1 cellular context compared by ENCODE assay signal in the genomic region with DNA sequence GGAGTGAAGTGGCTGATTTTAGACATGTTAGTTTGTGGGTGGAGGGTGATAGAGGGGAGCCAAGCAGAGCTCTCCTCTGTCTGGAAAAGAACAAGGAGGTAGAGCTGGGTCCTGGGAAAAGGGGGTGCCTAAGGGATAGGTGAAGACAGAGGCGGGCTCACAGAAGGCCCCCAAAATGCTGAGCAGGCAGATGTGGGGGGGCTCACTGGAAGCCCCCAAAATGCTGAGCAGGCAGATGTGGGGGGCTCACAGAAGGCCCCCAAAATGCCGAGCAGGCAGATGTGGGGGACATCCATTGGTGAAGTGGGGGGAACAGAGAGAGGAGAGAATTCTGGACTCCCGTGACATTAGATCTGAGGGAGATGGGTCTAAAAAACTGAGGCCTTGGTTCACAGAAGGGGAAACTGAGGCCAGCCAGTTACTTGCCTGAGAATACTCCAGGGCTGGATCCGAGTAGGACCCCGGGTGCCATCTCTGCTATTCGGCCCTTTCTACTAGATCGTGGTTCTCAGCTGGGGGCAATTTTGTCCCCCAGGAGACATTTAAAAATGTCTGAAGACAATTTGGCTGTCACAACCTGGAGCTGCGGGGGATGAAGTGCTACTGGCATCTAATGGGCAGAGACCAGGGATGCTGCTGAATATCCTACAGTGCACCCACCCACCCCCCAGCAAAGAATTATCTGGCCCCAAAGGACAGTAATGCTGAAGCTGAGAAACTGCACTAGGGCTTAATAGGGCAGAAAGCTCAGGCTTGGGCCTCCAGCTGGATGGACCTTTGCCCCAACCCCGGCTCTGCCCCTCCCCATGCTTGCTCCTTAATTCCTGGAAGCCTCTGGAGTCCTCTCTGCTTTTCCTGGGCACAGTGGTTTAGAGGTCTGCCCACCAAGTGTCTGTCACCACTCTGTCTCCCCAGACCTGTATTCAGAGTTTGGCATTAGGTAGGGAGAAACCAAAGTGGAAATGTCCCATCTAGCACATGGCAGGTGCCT.
TF ChIP-seq lines count a peak whose summit lies in the region.

No MANE protein-coding gene starts in this region.

TF ChIP-seq in HepG2, 621 proteins besides CTCF, POLR2A, EP300 and RAD21 (continued from another document):
- TF ChIP-seq, protein P1, sequence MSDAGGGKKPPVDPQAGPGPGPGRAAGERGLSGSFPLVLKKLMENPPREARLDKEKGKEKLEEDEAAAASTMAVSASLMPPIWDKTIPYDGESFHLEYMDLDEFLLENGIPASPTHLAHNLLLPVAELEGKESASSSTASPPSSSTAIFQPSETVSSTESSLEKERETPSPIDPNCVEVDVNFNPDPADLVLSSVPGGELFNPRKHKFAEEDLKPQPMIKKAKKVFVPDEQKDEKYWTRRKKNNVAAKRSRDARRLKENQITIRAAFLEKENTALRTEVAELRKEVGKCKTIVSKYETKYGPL (CRISPR knock-in tag; IDR thresholded peaks at IDR 0.05): no peak
- TF ChIP-seq HNRNPL (IDR thresholded peaks at IDR 0.05; ENCODE audit: low read depth, low read length): no peak
- TF ChIP-seq FOXJ3 (CRISPR knock-in tag; IDR thresholded peaks at IDR 0.05; ENCODE audit: borderline replicate concordance): no peak
- TF ChIP-seq KMT2A (CRISPR knock-in tag; IDR thresholded peaks at IDR 0.05): no peak
- TF ChIP-seq, protein P2, sequence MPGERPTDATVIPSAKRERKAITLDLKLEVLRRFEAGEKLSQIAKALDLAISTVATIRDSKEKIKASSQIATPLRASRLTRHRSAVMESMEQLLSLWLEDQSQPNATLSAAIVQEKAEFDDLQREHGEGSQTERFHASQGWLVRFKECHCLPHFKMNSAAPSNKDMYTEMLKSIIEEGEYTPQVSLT (CRISPR knock-in tag; IDR thresholded peaks at IDR 0.05; ENCODE audit: borderline replicate concordance, low read depth): no peak
- TF ChIP-seq ZNF441 (CRISPR knock-in tag; IDR thresholded peaks at IDR 0.05; ENCODE audit: borderline replicate concordance): no peak
- TF ChIP-seq ZNF839 (CRISPR knock-in tag; IDR thresholded peaks at IDR 0.05; ENCODE audit: borderline replicate concordance): no peak
- no peak for TF ChIP-seq TAF1 (CRISPR knock-in tag; IDR thresholded peaks at IDR 0.05)
- TF ChIP-seq ZNF230 (CRISPR knock-in tag; IDR thresholded peaks at IDR 0.05): no peak
- no peak for TF ChIP-seq SMC3 (IDR thresholded peaks at IDR 0.05; ENCODE audit: low read length)
- no peak for TF ChIP-seq CENPX (CRISPR knock-in tag; IDR thresholded peaks at IDR 0.05)
- no peak for TF ChIP-seq ZNF30 (CRISPR knock-in tag; IDR thresholded peaks at IDR 0.05)
- no peak for TF ChIP-seq ZNF703 (CRISPR knock-in tag; IDR thresholded peaks at IDR 0.05; ENCODE audit: borderline replicate concordance)
- no peak for TF ChIP-seq KDM5B (CRISPR knock-in tag; IDR thresholded peaks at IDR 0.05; ENCODE audit: borderline replicate concordance)
- TF ChIP-seq MXD4 (CRISPR knock-in tag; IDR thresholded peaks at IDR 0.05): no peak
- TF ChIP-seq, protein P3, sequence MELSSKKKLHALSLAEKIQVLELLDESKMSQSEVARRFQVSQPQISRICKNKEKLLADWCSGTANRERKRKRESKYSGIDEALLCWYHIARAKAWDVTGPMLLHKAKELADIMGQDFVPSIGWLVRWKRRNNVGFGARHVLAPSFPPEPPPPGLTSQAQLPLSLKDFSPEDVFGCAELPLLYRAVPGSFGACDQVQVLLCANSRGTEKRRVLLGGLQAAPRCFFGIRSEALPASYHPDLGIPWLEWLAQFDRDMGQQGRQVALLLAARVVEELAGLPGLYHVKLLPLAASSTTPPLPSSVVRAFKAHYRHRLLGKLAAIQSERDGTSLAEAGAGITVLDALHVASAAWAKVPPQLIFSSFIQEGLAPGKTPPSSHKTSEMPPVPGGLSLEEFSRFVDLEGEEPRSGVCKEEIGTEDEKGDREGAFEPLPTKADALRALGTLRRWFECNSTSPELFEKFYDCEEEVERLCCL (CRISPR knock-in tag; IDR thresholded peaks at IDR 0.05; ENCODE audit: borderline replicate concordance): no peak
- TF ChIP-seq SP5 (CRISPR knock-in tag; IDR thresholded peaks at IDR 0.05; ENCODE audit: borderline replicate concordance, low read depth): peak; percentile 19; the same call in 1 of the 2 replicates
- TF ChIP-seq ZNF331 (CRISPR knock-in tag; IDR thresholded peaks at IDR 0.05): no peak
- TF ChIP-seq, protein P4, sequence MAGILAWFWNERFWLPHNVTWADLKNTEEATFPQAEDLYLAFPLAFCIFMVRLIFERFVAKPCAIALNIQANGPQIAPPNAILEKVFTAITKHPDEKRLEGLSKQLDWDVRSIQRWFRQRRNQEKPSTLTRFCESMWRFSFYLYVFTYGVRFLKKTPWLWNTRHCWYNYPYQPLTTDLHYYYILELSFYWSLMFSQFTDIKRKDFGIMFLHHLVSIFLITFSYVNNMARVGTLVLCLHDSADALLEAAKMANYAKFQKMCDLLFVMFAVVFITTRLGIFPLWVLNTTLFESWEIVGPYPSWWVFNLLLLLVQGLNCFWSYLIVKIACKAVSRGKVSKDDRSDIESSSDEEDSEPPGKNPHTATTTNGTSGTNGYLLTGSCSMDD (CRISPR knock-in tag; IDR thresholded peaks at IDR 0.05): no peak
- peak; percentile 44; the same call in 1 of the 2 replicates for TF ChIP-seq BCL6 (CRISPR knock-in tag; IDR thresholded peaks at IDR 0.05)
- no peak for TF ChIP-seq KLF12 (CRISPR knock-in tag; IDR thresholded peaks at IDR 0.05; ENCODE audit: borderline replicate concordance)
- TF ChIP-seq ELF4 (CRISPR knock-in tag; IDR thresholded peaks at IDR 0.05; ENCODE audit: borderline replicate concordance): no peak
- TF ChIP-seq, protein P5, sequence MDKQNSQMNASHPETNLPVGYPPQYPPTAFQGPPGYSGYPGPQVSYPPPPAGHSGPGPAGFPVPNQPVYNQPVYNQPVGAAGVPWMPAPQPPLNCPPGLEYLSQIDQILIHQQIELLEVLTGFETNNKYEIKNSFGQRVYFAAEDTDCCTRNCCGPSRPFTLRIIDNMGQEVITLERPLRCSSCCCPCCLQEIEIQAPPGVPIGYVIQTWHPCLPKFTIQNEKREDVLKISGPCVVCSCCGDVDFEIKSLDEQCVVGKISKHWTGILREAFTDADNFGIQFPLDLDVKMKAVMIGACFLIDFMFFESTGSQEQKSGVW (CRISPR knock-in tag; IDR thresholded peaks at IDR 0.05; ENCODE audit: borderline replicate concordance): no peak
- TF ChIP-seq RELA (CRISPR knock-in tag; IDR thresholded peaks at IDR 0.05): no peak
- TF ChIP-seq, protein P6, sequence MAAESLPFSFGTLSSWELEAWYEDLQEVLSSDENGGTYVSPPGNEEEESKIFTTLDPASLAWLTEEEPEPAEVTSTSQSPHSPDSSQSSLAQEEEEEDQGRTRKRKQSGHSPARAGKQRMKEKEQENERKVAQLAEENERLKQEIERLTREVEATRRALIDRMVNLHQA (CRISPR knock-in tag; IDR thresholded peaks at IDR 0.05): no peak
- no peak for TF ChIP-seq PHF20 (CRISPR knock-in tag; IDR thresholded peaks at IDR 0.05)
- TF ChIP-seq ZZZ3 (CRISPR knock-in tag; IDR thresholded peaks at IDR 0.05; ENCODE audit: borderline replicate concordance): no peak
- TF ChIP-seq, protein P7, sequence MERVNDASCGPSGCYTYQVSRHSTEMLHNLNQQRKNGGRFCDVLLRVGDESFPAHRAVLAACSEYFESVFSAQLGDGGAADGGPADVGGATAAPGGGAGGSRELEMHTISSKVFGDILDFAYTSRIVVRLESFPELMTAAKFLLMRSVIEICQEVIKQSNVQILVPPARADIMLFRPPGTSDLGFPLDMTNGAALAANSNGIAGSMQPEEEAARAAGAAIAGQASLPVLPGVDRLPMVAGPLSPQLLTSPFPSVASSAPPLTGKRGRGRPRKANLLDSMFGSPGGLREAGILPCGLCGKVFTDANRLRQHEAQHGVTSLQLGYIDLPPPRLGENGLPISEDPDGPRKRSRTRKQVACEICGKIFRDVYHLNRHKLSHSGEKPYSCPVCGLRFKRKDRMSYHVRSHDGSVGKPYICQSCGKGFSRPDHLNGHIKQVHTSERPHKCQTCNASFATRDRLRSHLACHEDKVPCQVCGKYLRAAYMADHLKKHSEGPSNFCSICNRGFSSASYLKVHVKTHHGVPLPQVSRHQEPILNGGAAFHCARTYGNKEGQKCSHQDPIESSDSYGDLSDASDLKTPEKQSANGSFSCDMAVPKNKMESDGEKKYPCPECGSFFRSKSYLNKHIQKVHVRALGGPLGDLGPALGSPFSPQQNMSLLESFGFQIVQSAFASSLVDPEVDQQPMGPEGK (CRISPR knock-in tag; IDR thresholded peaks at IDR 0.05): peak; percentile 34; the same call in 1 of the 2 replicates
- TF ChIP-seq ZNF530 (CRISPR knock-in tag; IDR thresholded peaks at IDR 0.05; ENCODE audit: low read depth): no peak
- TF ChIP-seq PHF8 (CRISPR knock-in tag; IDR thresholded peaks at IDR 0.05): no peak
- TF ChIP-seq EHMT2 (IDR thresholded peaks at IDR 0.05; ENCODE audit: borderline replicate concordance, low read depth, low read length): no peak
- no peak for TF ChIP-seq ONECUT2 (CRISPR knock-in tag; IDR thresholded peaks at IDR 0.05)
- TF ChIP-seq HIVEP1 (CRISPR knock-in tag; IDR thresholded peaks at IDR 0.05): 0 out of 2 replicates have a peak, but pooled peaks have one; percentile 14
- TF ChIP-seq ATRX (CRISPR knock-in tag; IDR thresholded peaks at IDR 0.05; ENCODE audit: borderline replicate concordance): no peak
TF ChIP-seq in HepG2: peak in this region for 10.
